9 cellular contexts compared by ENCODE assay signal in genomic region chr1:8016244-8017241, GRCh38. TPM values are rescaled to one million over a fixed set of nuclear protein-coding genes. Genes with fewer than 3 reads are reported as not detected.
DNase-seq lines count a peak whose midpoint lies in the region; ATAC-seq and TF ChIP-seq lines count a peak whose summit lies in the region.
"Had no signal": no experiment of that assay in that cellular context is flagged by ENCODE, and none has a peak within 500 bp of the region (broad histone marks: within the 10 kb centered on the region; RNA-seq: fewer than 3 reads in every experiment).

No MANE protein-coding gene starts in this region.

- peaks cover 15% of the 10 kb centered on the region for H3K36me3 Mint-ChIP-seq in mesothelial cell of epicardium

- no peaks in the 10 kb centered on the region for H3K9me3 Mint-ChIP-seq in mesothelial cell of epicardium
- H3K9me3 Mint-ChIP-seq: activated naive CD4-positive, alpha-beta T cell treated with anti-CD3 and anti-CD28 coated beads for 36 hours had no signal

- intact Hi-C loops in left ventricle myocardium inferior (cut with micrococcal nuclease) (loop anchor here (5.0 kb wide), 1 partner anchor 34 kb away; no protein-coding TSS in a partner anchor), left ventricle myocardium superior (cut with micrococcal nuclease) (loop anchor here (10.0 kb wide), 1 partner anchor 328 kb away; no protein-coding TSS in a partner anchor), breast epithelium (cut with DNase I; ENCODE audit: low total_unique reads) (loop anchor here (5.0 kb wide), 1 partner anchor 296 kb away; no protein-coding TSS in a partner anchor), vagina (cut with DNase I) (no loop called here)

- H3K4me3 Mint-ChIP-seq in mesothelial cell of epicardium: peak overlapping the region; percentile 32
- H3K4me3 Mint-ChIP-seq: activated naive CD4-positive, alpha-beta T cell treated with anti-CD3 and anti-CD28 coated beads for 36 hours had no signal

- TF ChIP-seq CTCF in left ventricle myocardium inferior (IDR thresholded peaks at IDR 0.05; ENCODE audit: borderline replicate concordance) (peak; percentile 18), breast epithelium (IDR thresholded peaks at IDR 0.05) (peak in 1 of 3 donors; percentile 12), mesothelial cell of epicardium (IDR thresholded peaks at IDR 0.05; ENCODE audit: unreplicated experiment) (no peak), vagina (IDR thresholded peaks at IDR 0.05) (no peak), right atrium auricular region (IDR thresholded peaks at IDR 0.05) (peak in 1 of 2 donors; percentile 20)

- H3K9me3 ChIP-seq in left ventricle myocardium inferior (replicated peaks) (no peaks in the 10 kb centered on the region), breast epithelium (no peaks in the 10 kb centered on the region), vagina (no peaks in the 10 kb centered on the region), right atrium auricular region (no peaks in the 10 kb centered on the region)

- TF ChIP-seq POLR2A in breast epithelium (IDR thresholded peaks at IDR 0.05) (no peak), vagina (IDR thresholded peaks at IDR 0.05) (no peak)

- peaks cover 70% of the 10 kb centered on the region for H3K4me1 Mint-ChIP-seq in mesothelial cell of epicardium

- peak overlapping the region; percentile 94 for H3K27ac Mint-ChIP-seq in mesothelial cell of epicardium
- H3K27ac Mint-ChIP-seq: activated naive CD4-positive, alpha-beta T cell treated with anti-CD3 and anti-CD28 coated beads for 36 hours had no signal

- H3K4me1 ChIP-seq in left ventricle myocardium inferior: peaks cover 64% of the 10 kb centered on the region
- peaks cover 0 to 7% of the 10 kb centered on the region in 2 donors for H3K4me1 ChIP-seq in breast epithelium
- H3K4me1 ChIP-seq in vagina: peaks cover 60% of the 10 kb centered on the region
- peaks cover 0 to 37% of the 10 kb centered on the region in 2 donors for H3K4me1 ChIP-seq in right atrium auricular region

- H3K27ac ChIP-seq in left ventricle myocardium inferior (replicated peaks) (peak overlapping the region; percentile 72), breast epithelium (peak overlapping the region; percentile 60 to 97), vagina (peak overlapping the region; percentile 28), right atrium auricular region (peak overlapping the region in 1 of 2 donors; percentile 34)

- H3K36me3 ChIP-seq in left ventricle myocardium inferior (peaks cover 31% of the 10 kb centered on the region), breast epithelium (no peaks in the 10 kb centered on the region), vagina (peaks cover 0 to 28% of the 10 kb centered on the region in 2 donors), right atrium auricular region (peaks cover 23% of the 10 kb centered on the region)

- ATAC-seq in left ventricle myocardium superior (no peak), HG03439 (IDR thresholded peaks at IDR 0.05; ENCODE audit: unreplicated experiment) (no peak)

- no peaks in the 10 kb centered on the region for H3K27me3 Mint-ChIP-seq in mesothelial cell of epicardium (ENCODE audit: low read depth)

- H3K4me3 ChIP-seq in left ventricle myocardium inferior: no peak overlapping the region
- peak overlapping the region in 2 of 3 donors; percentile 5 to 40 for H3K4me3 ChIP-seq in breast epithelium
- no peak overlapping the region for H3K4me3 ChIP-seq in vagina
- H3K4me3 ChIP-seq in right atrium auricular region: no peak overlapping the region

- DNase-seq in left ventricle myocardium inferior: no peak
- DNase-seq in left ventricle myocardium superior: no peak
- no peak for DNase-seq in breast epithelium (ENCODE audit: low spot score in 2 of 2)
- no peak for DNase-seq in mesothelial cell of epicardium (ENCODE audit: low spot score in 2 of 2, unreplicated experiment in 2 of 2)
- DNase-seq in vagina (ENCODE audit: extremely low spot score in 2 of 2): no peak
- DNase-seq in NCI-H345 (lab: John Stamatoyannopoulos, UW): no peak
- DNase-seq in right atrium auricular region (ENCODE audit: low spot score): no peak
- DNase-seq: activated naive CD4-positive, alpha-beta T cell treated with anti-CD3 and anti-CD28 coated beads for 36 hours had no signal

- H3K27me3 ChIP-seq in left ventricle myocardium inferior (ENCODE audit: low read depth): no peaks in the 10 kb centered on the region
- H3K27me3 ChIP-seq in breast epithelium: no peaks in the 10 kb centered on the region
- no peaks in the 10 kb centered on the region for H3K27me3 ChIP-seq in vagina
- no peaks in the 10 kb centered on the region for H3K27me3 ChIP-seq in right atrium auricular region

RNA-seq across cellular contexts. Expression of gene ERRFI1, which starts 9.6 kb away (rescaled TPM):
- total RNA-seq in left ventricle myocardium inferior (10.8 TPM), left ventricle myocardium superior (10.2 TPM), breast epithelium (100 to 1,000 TPM; 207 to 550 (median 379) TPM), mesothelial cell of epicardium (124 to 134 TPM (median 130 TPM) in 3 replicates), vagina (160 TPM), right atrium auricular region (10 to 100 TPM; 33.0 to 34.5 TPM)

RNA-seq across cellular contexts. Expression of gene PARK7, which starts 55.0 kb away (rescaled TPM):
- total RNA-seq in left ventricle myocardium inferior: 329 TPM
- total RNA-seq in left ventricle myocardium superior: 335 TPM
- 100 to 1,000 TPM; 205 to 227 (median 213) TPM for total RNA-seq in breast epithelium
- total RNA-seq in mesothelial cell of epicardium: 187 to 207 TPM (median 200 TPM) in 3 replicates
- 119 TPM for total RNA-seq in vagina
- 100 to 1,000 TPM; 206 to 266 TPM for total RNA-seq in right atrium auricular region

Comparison
In these comparisons a context has a peak if more than half of its experiments do, and no peak if none do; other contexts are left out.
1. H3K4me3 ChIP-seq: peak in breast epithelium (2 of 3); none in left ventricle myocardium inferior (single experiment), vagina (0 of 2) and right atrium auricular region (0 of 2).